27 cellular contexts compared by ENCODE assay signal in the genomic region with DNA sequence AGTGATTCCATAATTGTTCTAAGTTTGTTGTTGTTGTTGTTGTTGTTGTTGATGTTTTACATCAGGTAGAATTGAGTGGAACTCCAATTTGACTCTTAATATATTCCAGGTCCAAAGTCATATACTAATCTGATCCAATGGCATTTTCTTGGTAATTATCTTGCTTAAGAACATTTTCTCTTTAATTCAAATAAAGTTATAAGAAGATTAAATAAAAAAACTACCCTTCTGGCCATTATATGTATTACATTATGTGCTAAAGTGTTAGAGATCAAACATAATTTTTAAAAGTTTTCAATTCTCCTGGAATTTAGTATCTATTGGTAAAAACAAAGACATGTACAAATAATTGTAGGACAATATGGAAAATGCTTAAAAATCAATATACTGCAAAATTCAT.
"Had no signal": no experiment of that assay in that cellular context is flagged by ENCODE, and none has a peak within 500 bp of the region (broad histone marks: within the 10 kb centered on the region; RNA-seq: fewer than 3 reads in every experiment).

No MANE protein-coding gene starts in this region.

- H3K27ac ChIP-seq: ascending aorta, breast epithelium, cardiac muscle cell, colonic mucosa, esophagus muscularis mucosa, foreskin keratinocyte, gastrocnemius medialis had no signal

- H3K4me3 ChIP-seq: ascending aorta, breast epithelium, cardiac muscle cell, colonic mucosa, esophagus muscularis mucosa, gastrocnemius medialis had no signal

- H3K27me3 Mint-ChIP-seq: activated CD4-positive, alpha-beta memory T cell treated with anti-CD3 and anti-CD28 coated beads for 36 hours; activated CD4-positive, alpha-beta T cell treated with anti-CD3 and anti-CD28 coated beads for 36 hours; activated CD4-positive, alpha-beta T cell treated with anti-CD3 and anti-CD28 coated beads, Interleukin-2, amount 10 ng/mL, durations not matched to agents 24 days and 14 days; activated naive CD4-positive, alpha-beta T cell treated with anti-CD3 and anti-CD28 coated beads, Interleukin-2, amount 10 ng/mL, durations not matched to agents 7 days and 5 days; activated naive CD8-positive, alpha-beta T cell treated with anti-CD3 and anti-CD28 coated beads, Interleukin-2, amount 10 ng/mL, durations not matched to agents 7 days and 5 days; activated T-cell treated with anti-CD3 and anti-CD28 coated beads, Interleukin-2, amount 50 U/mL, for 24 hours; brain had no signal

- H3K36me3 ChIP-seq: ascending aorta, breast epithelium, cardiac muscle cell, colonic mucosa, esophagus muscularis mucosa, gastrocnemius medialis had no signal

- H3K27ac Mint-ChIP-seq: activated CD4-positive, alpha-beta memory T cell treated with anti-CD3 and anti-CD28 coated beads for 36 hours; activated CD4-positive, alpha-beta T cell treated with anti-CD3 and anti-CD28 coated beads for 36 hours; activated CD4-positive, alpha-beta T cell treated with anti-CD3 and anti-CD28 coated beads, Interleukin-2, amount 10 ng/mL, durations not matched to agents 24 days and 14 days; activated naive CD4-positive, alpha-beta T cell treated with anti-CD3 and anti-CD28 coated beads, Interleukin-2, amount 10 ng/mL, durations not matched to agents 7 days and 5 days; activated naive CD4-positive, alpha-beta T cell treated with anti-CD3 and anti-CD28 coated beads, Interleukin-2, amount 50 U/mL, for 72 hours; activated naive CD8-positive, alpha-beta T cell treated with anti-CD3 and anti-CD28 coated beads, Interleukin-2, amount 10 ng/mL, durations not matched to agents 7 days and 5 days; activated T-cell treated with anti-CD3 and anti-CD28 coated beads, Interleukin-2, amount 50 U/mL, for 24 hours; activated T-cell treated with anti-CD3 and anti-CD28 coated beads, Interleukin-2, amount 50 U/mL, for 72 hours; brain had no signal

- H3K27me3 ChIP-seq: ascending aorta, breast epithelium, cardiac muscle cell, colonic mucosa, esophagus muscularis mucosa, foreskin keratinocyte, gastrocnemius medialis had no signal

- H3K4me1 Mint-ChIP-seq: activated CD4-positive, alpha-beta T cell treated with anti-CD3 and anti-CD28 coated beads for 36 hours; activated CD4-positive, alpha-beta T cell treated with anti-CD3 and anti-CD28 coated beads, Interleukin-2, amount 10 ng/mL, durations not matched to agents 24 days and 14 days; activated naive CD4-positive, alpha-beta T cell treated with anti-CD3 and anti-CD28 coated beads, Interleukin-2, amount 10 ng/mL, durations not matched to agents 7 days and 5 days; activated naive CD8-positive, alpha-beta T cell treated with anti-CD3 and anti-CD28 coated beads, Interleukin-2, amount 10 ng/mL, durations not matched to agents 7 days and 5 days; brain had no signal

- H3K36me3 Mint-ChIP-seq: activated CD4-positive, alpha-beta memory T cell treated with anti-CD3 and anti-CD28 coated beads for 36 hours; activated naive CD4-positive, alpha-beta T cell treated with anti-CD3 and anti-CD28 coated beads, Interleukin-2, amount 10 ng/mL, durations not matched to agents 7 days and 5 days; activated naive CD4-positive, alpha-beta T cell treated with anti-CD3 and anti-CD28 coated beads, Interleukin-2, amount 50 U/mL, for 72 hours; activated naive CD8-positive, alpha-beta T cell treated with anti-CD3 and anti-CD28 coated beads, Interleukin-2, amount 10 ng/mL, durations not matched to agents 7 days and 5 days; brain had no signal

- ATAC-seq: activated CD4-positive, alpha-beta T cell treated with anti-CD3 and anti-CD28 coated beads for 36 hours; activated naive CD4-positive, alpha-beta T cell treated with anti-CD3 and anti-CD28 coated beads, Interleukin-2, amount 50 U/mL, for 72 hours; activated T-cell treated with anti-CD3 and anti-CD28 coated beads, Interleukin-2, amount 50 U/mL, for 72 hours; foreskin keratinocyte; gastrocnemius medialis had no signal

- H3K9me3 Mint-ChIP-seq: activated CD4-positive, alpha-beta T cell treated with anti-CD3 and anti-CD28 coated beads, Interleukin-2, amount 10 ng/mL, durations not matched to agents 24 days and 14 days; activated naive CD8-positive, alpha-beta T cell treated with anti-CD3 and anti-CD28 coated beads, Interleukin-2, amount 10 ng/mL, durations not matched to agents 7 days and 5 days had no signal

- H3K4me1 ChIP-seq: ascending aorta, breast epithelium, colonic mucosa, esophagus muscularis mucosa, foreskin keratinocyte, gastrocnemius medialis had no signal

- H3K4me3 Mint-ChIP-seq: activated CD4-positive, alpha-beta memory T cell treated with anti-CD3 and anti-CD28 coated beads for 36 hours; activated CD4-positive, alpha-beta T cell treated with anti-CD3 and anti-CD28 coated beads for 36 hours; activated CD4-positive, alpha-beta T cell treated with anti-CD3 and anti-CD28 coated beads, Interleukin-2, amount 10 ng/mL, durations not matched to agents 24 days and 14 days; activated naive CD4-positive, alpha-beta T cell treated with anti-CD3 and anti-CD28 coated beads, Interleukin-2, amount 10 ng/mL, durations not matched to agents 7 days and 5 days; activated naive CD8-positive, alpha-beta T cell treated with anti-CD3 and anti-CD28 coated beads, Interleukin-2, amount 10 ng/mL, durations not matched to agents 7 days and 5 days; activated T-cell treated with anti-CD3 and anti-CD28 coated beads, Interleukin-2, amount 50 U/mL, for 24 hours; activated T-cell treated with anti-CD3 and anti-CD28 coated beads, Interleukin-2, amount 50 U/mL, for 72 hours; brain had no signal

- DNase-seq: activated CD4-positive, alpha-beta memory T cell treated with anti-CD3 and anti-CD28 coated beads for 36 hours; activated CD4-positive, alpha-beta T cell treated with anti-CD3 and anti-CD28 coated beads for 36 hours; activated CD4-positive, alpha-beta T cell treated with anti-CD3 and anti-CD28 coated beads, Interleukin-2, amount 10 ng/mL, durations not matched to agents 24 days and 14 days; activated CD4-positive, CD25-positive, alpha-beta regulatory T cell; activated CD4-positive, CD25-positive, alpha-beta regulatory T cell treated with anti-CD3 and anti-CD28 coated beads, Interleukin-2, amount 50 U/mL, for 72 hours; activated CD8-positive, alpha-beta memory T cell treated with anti-CD3 and anti-CD28 coated beads, Interleukin-2, amount 50 U/mL, for 48 hours; activated gamma-delta T cell; activated naive CD4-positive, alpha-beta T cell; activated naive CD4-positive, alpha-beta T cell treated with anti-CD3 and anti-CD28 coated beads, Interleukin-2, amount 10 ng/mL, durations not matched to agents 7 days and 5 days; activated naive CD8-positive, alpha-beta T cell treated with anti-CD3 and anti-CD28 coated beads, Interleukin-2, amount 10 ng/mL, durations not matched to agents 7 days and 5 days; activated T-cell treated with anti-CD3 and anti-CD28 coated beads for 4 hours; activated T-cell treated with anti-CD3 and anti-CD28 coated beads, Interleukin-2, amount 50 U/mL, for 24 hours; activated T-cell treated with anti-CD3 and anti-CD28 coated beads, Interleukin-2, amount 50 U/mL, for 72 hours; central memory CD4-positive, alpha-beta T cell; cerebellar nuclear complex; colonic mucosa; effector CD8-positive, alpha-beta T cell; erythroblast; foreskin keratinocyte; gastrocnemius medialis; T-helper 2 cell had no signal
